Comparison of ENCODE assay signal across 1 cellular context in the genomic region with DNA sequence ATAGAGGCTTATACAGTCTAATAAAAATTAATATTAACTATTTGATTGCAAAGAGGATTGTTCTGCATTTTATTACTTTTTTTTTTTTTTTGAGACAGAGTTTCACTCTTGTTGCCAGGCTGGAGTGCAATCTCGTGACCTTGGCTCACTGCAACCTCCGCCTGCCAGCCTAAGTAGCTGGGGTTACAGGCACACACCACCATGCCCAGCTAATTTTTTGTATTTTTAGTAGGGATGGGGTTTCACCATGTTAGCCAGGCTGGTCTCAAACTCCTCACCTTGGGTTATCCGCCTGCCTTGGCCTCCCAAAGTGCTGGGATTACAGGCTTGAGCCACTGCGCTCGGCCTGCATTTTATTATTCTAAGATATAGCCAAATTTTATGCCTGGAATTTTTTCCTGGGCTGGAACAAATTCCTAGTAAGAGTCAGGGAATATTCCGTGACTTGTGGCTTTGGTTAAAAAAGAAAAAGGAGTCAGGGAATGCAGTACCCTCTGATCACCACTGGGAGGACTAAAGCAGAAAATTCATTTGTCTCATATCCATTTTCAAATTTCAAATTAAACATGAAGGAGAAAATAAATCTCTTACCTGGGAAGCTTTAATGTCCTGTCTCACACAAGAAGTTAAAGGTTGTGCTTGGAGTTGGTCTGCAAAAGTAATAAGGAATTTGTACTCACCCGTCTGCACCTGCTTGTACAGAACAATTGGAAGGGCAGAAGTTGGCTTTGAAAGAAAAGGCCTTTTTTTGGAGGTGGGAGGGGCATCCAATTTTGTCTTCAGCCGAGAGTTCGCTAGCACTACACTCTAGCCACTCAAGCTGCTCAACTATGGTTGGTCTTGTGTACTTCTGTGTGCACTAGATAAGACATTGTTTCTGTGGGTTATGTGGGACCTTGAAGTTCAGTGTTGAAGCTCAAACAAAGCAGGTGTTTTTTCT.
TF ChIP-seq lines count a peak whose summit lies in the region.

No MANE protein-coding gene starts in this region.

TF ChIP-seq in SK-N-SH treated with all-trans-retinoic acid at 6 μM for 48 hours, 23 proteins besides CTCF, POLR2A, EP300 and RAD21 (continued from another document):
- TF ChIP-seq RARB (CRISPR knock-in tag; IDR thresholded peaks at IDR 0.05) (no peak), SNAI2 (CRISPR knock-in tag; IDR thresholded peaks at IDR 0.05) (no peak), ZFP3 (CRISPR knock-in tag; IDR thresholded peaks at IDR 0.05) (no peak), ZNF8 (CRISPR knock-in tag; IDR thresholded peaks at IDR 0.05) (no peak), ZFP30 (CRISPR knock-in tag; IDR thresholded peaks at IDR 0.05) (no peak), ZNF70 (CRISPR knock-in tag; IDR thresholded peaks at IDR 0.05) (no peak)
- TF ChIP-seq, protein P1, sequence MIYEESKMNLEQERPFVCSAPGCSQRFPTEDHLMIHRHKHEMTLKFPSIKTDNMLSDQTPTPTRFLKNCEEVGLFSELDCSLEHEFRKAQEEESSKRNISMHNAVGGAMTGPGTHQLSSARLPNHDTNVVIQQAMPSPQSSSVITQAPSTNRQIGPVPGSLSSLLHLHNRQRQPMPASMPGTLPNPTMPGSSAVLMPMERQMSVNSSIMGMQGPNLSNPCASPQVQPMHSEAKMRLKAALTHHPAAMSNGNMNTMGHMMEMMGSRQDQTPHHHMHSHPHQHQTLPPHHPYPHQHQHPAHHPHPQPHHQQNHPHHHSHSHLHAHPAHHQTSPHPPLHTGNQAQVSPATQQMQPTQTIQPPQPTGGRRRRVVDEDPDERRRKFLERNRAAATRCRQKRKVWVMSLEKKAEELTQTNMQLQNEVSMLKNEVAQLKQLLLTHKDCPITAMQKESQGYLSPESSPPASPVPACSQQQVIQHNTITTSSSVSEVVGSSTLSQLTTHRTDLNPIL (CRISPR knock-in tag; IDR thresholded peaks at IDR 0.05; ENCODE audit: low read depth) = no peak
